In genomic region chr16:50889276-50889675, GRCh38 we compare ENCODE assay signal across 16 cellular contexts.
A peak's percentile ranks its signal among the peaks of the same experiment; 100 is the strongest.
DNase-seq lines count a peak whose midpoint lies in the region; ATAC-seq and TF ChIP-seq lines count a peak whose summit lies in the region.
"Had no signal": no experiment of that assay in that cellular context is flagged by ENCODE, and none has a peak within 500 bp of the region (broad histone marks: within the 10 kb centered on the region; RNA-seq: fewer than 3 reads in every experiment).

No MANE protein-coding gene starts in this region.

- no peak for TF ChIP-seq CTCF in esophagus muscularis mucosa (IDR thresholded peaks at IDR 0.05)
- TF ChIP-seq CTCF in lung (IDR thresholded peaks at IDR 0.05; ENCODE audit: control extremely low read depth, extremely low read depth) = no peak

- no peak overlapping the region for H3K27ac ChIP-seq in esophagus muscularis mucosa (replicated peaks in 1 of 4)
- H3K27ac ChIP-seq in lung (ENCODE audit: low read depth in 1 of 2, low read length in 1 of 2) = no peak overlapping the region
- H3K27ac ChIP-seq: GM23248 had no signal

- intact Hi-C loops in esophagus muscularis mucosa (cut with DNase I) = no loop called here

- no peaks in the 10 kb centered on the region for H3K36me3 ChIP-seq in esophagus muscularis mucosa
- H3K36me3 ChIP-seq in lung (ENCODE audit: control insufficient read depth in 2 of 2, insufficient read depth in 2 of 2, low read length in 2 of 2) = no peaks in the 10 kb centered on the region

- DNase-seq in esophagus muscularis mucosa (ENCODE audit: extremely low spot score) (peak; percentile 62), lung (ENCODE audit: low spot score) (peak; percentile 5), ureter (ENCODE audit: low spot score) (peak; percentile 20)
- DNase-seq: C1 segment of cervical spinal cord; Calu3; CD4-positive, alpha-beta memory T cell; COR-L47; DMS53; DMS79 treated with DMSO at 0.1 percent for 48 hours; GF-D8; GM23248; H7; HCEC 1CT had no signal

- WGBS in esophagus muscularis mucosa = 0% methylated on average over 1 of the region's 6 CpGs
- 87 to 91% methylated on average over 6 of the region's 6 CpGs for WGBS in lung, 2 donors

- no peak for TF ChIP-seq EP300 in esophagus muscularis mucosa (IDR thresholded peaks at IDR 0.05)

- no peak for ATAC-seq in lung (ENCODE audit: insufficient read depth, low FRiP score)
- ATAC-seq in GM19452 (IDR thresholded peaks at IDR 0.05; ENCODE audit: unreplicated experiment) = no peak
- no peak for ATAC-seq in HG02678 (IDR thresholded peaks at IDR 0.05; ENCODE audit: unreplicated experiment)
- ATAC-seq in GM21390 (IDR thresholded peaks at IDR 0.05; ENCODE audit: unreplicated experiment) = no peak

- TF ChIP-seq POLR2A in esophagus muscularis mucosa (IDR thresholded peaks at IDR 0.05; ENCODE audit: low read depth) = no peak

- H3K9me3 ChIP-seq in esophagus muscularis mucosa = no peaks in the 10 kb centered on the region
- peaks cover 0 to 3% of the 10 kb centered on the region in 2 donors for H3K9me3 ChIP-seq in lung (ENCODE audit: control insufficient read depth in 2 of 2, insufficient read depth in 1 of 2, low read length in 1 of 2)

- H3K4me1 ChIP-seq in esophagus muscularis mucosa (no peaks in the 10 kb centered on the region), lung (ENCODE audit: control insufficient read depth in 2 of 2, insufficient read depth in 2 of 2, low read length in 2 of 2) (no peaks in the 10 kb centered on the region)

- H3K4me3 ChIP-seq in esophagus muscularis mucosa = no peak overlapping the region
- no peak overlapping the region for H3K4me3 ChIP-seq in lung
- H3K4me3 ChIP-seq: GM23248 had no signal

- H3K27me3 ChIP-seq in esophagus muscularis mucosa = peaks cover 0 to 11% (median 0%) of the 10 kb centered on the region in 4 donors
- no peaks in the 10 kb centered on the region for H3K27me3 ChIP-seq in lung (ENCODE audit: control insufficient read depth, insufficient read depth)

Comparison
In these comparisons a context has a peak if more than half of its experiments do, and no peak if none do; other contexts are left out.
1. DNase-seq: peak in every context shown above with its lines; median percentile 62 in esophagus muscularis mucosa; 20 in ureter; 5 in lung.